ENCODE assay signal across 35 cellular contexts in the genomic region with DNA sequence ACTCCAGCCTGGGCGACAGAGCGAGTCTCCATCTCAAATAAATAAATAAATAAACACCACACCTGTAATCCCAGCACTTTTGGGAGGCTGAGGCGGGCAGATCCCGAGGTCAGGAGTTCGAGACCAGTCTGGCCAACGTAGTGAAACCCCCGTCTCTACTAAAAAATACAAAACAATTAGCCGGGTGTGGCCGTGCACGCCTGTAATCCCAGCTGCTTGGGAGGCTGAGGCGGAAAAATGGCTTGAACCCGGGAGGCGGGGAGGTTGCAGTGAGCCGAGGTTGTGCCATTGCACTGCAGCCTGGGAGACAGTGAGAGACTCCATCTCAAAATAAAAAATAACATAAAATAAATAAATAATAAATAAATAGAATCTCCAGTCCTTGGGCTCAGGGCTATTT.
DNase-seq lines count a peak whose midpoint lies in the region; ATAC-seq and TF ChIP-seq lines count a peak whose summit lies in the region.
"Had no signal": no experiment of that assay in that cellular context is flagged by ENCODE, and none has a peak within 500 bp of the region (broad histone marks: within the 10 kb centered on the region; RNA-seq: fewer than 3 reads in every experiment).

No MANE protein-coding gene starts in this region.

- H3K36me3 Mint-ChIP-seq in endodermal cell (ENCODE audit: low read depth) (no peaks in the 10 kb centered on the region), osteocyte (ENCODE audit: unreplicated experiment) (no peaks in the 10 kb centered on the region)
- H3K36me3 Mint-ChIP-seq: CD14-positive monocyte; CD4-positive, alpha-beta memory T cell; CD4-positive, CD25-positive, alpha-beta regulatory T cell; CD8-positive, alpha-beta memory T cell; CD8-positive, alpha-beta T cell had no signal

- H3K27me3 ChIP-seq in heart right ventricle (no peaks in the 10 kb centered on the region), endodermal cell (ENCODE audit: control insufficient read depth, insufficient read depth, low read length, poor library complexity, severe bottlenecking) (no peaks in the 10 kb centered on the region), vagina (no peaks in the 10 kb centered on the region), PC-3 (ENCODE audit: low read length) (no peaks in the 10 kb centered on the region), smooth muscle cell (ENCODE audit: low read depth) (no peaks in the 10 kb centered on the region)
- H3K27me3 ChIP-seq: BE2C; BLaER1; BLaER1 treated with 17β-estradiol and CSF1 and Interleukin-3, amounts not matched to agents 10 nM and 100 nM had no signal

- no peaks in the 10 kb centered on the region for H3K79me2 ChIP-seq in PC-3 (ENCODE audit: low read length)
- H3K79me2 ChIP-seq in smooth muscle cell (ENCODE audit: low read depth), result no peaks in the 10 kb centered on the region

- no peaks in the 10 kb centered on the region for H3K9me2 ChIP-seq in PC-3 (replicated peaks; ENCODE audit: low read length)

- CTCF ChIA-PET in PC-3 (lab: Charles Lee), result no interaction called here

- no peaks in the 10 kb centered on the region for H3K36me3 ChIP-seq in heart right ventricle
- H3K36me3 ChIP-seq in endodermal cell (ENCODE audit: control insufficient read depth, insufficient read depth, low read length), result no peaks in the 10 kb centered on the region
- no peaks in the 10 kb centered on the region for H3K36me3 ChIP-seq in vagina
- H3K36me3 ChIP-seq in PC-3 (ENCODE audit: low read depth, low read length), result no peaks in the 10 kb centered on the region
- H3K36me3 ChIP-seq in smooth muscle cell (ENCODE audit: low read depth), result no peaks in the 10 kb centered on the region
- H3K36me3 ChIP-seq: BE2C; BLaER1; BLaER1 treated with 17β-estradiol and CSF1 and Interleukin-3, amounts not matched to agents 10 nM and 100 nM had no signal

- POLR2A ChIA-PET in PC-3 (lab: Charles Lee; ENCODE audit: unreplicated experiment), result no interaction called here

- no peak for TF ChIP-seq POLR2A in vagina (IDR thresholded peaks at IDR 0.05)

- no peak overlapping the region for H3K27ac ChIP-seq in heart right ventricle
- H3K27ac ChIP-seq in endodermal cell (ENCODE audit: low read depth, low read length), result no peak overlapping the region
- H3K27ac ChIP-seq in vagina, result no peak overlapping the region
- no peak overlapping the region for H3K27ac ChIP-seq in PC-3 (ENCODE audit: low read length)
- no peak overlapping the region for H3K27ac ChIP-seq in smooth muscle cell (ENCODE audit: low read depth)
- H3K27ac ChIP-seq: 22Rv1; A549; BLaER1; BLaER1 treated with 17β-estradiol and CSF1 and Interleukin-3, amounts not matched to agents 10 nM and 100 nM; C4-2B had no signal

- H3K27me3 Mint-ChIP-seq in endodermal cell (ENCODE audit: insufficient read depth) (peaks cover 5% of the 10 kb centered on the region), osteocyte (ENCODE audit: unreplicated experiment) (no peaks in the 10 kb centered on the region)
- H3K27me3 Mint-ChIP-seq: B cell; CD4-positive, alpha-beta memory T cell; CD4-positive, alpha-beta T cell; CD4-positive, CD25-positive, alpha-beta regulatory T cell had no signal

- intact Hi-C loops in cardiac septum (cut with DNase I), result no loop called here
- intact Hi-C loops in heart right ventricle (cut with DNase I), result no loop called here
- intact Hi-C loops in vagina (cut with DNase I), result no loop called here
- intact Hi-C loops in PC-3 (cut with micrococcal nuclease), result no loop called here

- H3K9me3 ChIP-seq in heart right ventricle, result peaks cover 0 to 39% (median 2%) of the 10 kb centered on the region in 11 donors
- H3K9me3 ChIP-seq in endodermal cell (ENCODE audit: control insufficient read depth, low read length), result no peaks in the 10 kb centered on the region
- H3K9me3 ChIP-seq in vagina, result no peaks in the 10 kb centered on the region
- H3K9me3 ChIP-seq in PC-3 (ENCODE audit: low read length), result no peaks in the 10 kb centered on the region
- no peaks in the 10 kb centered on the region for H3K9me3 ChIP-seq in smooth muscle cell (replicated peaks; ENCODE audit: low read depth)
- H3K9me3 ChIP-seq: A549, BE2C, Caco-2 had no signal

- BruUV-seq in PC-3 (replicated peaks; lab: Mats Ljungman, UMichigan), result no TSS peak

- WGBS in heart right ventricle, 2 donors, result 91 to 93% methylated on average over 14 of the region's 14 CpGs
- WGBS in endodermal cell (ENCODE audit: insufficient coverage in 1 of 2, insufficient read length in 1 of 2), 2 experiments, result 95 to 98% methylated on average over 8 to 13 of the region's 14 CpGs
- WGBS in smooth muscle cell (ENCODE audit: low lambda C conversion rate), result 94% methylated on average over 14 of the region's 14 CpGs

- no peak overlapping the region for H3K4me3 Mint-ChIP-seq in endodermal cell
- H3K4me3 Mint-ChIP-seq in osteocyte (ENCODE audit: unreplicated experiment), result no peak overlapping the region
- H3K4me3 Mint-ChIP-seq: B cell; CD14-positive monocyte; CD4-positive, alpha-beta memory T cell; CD4-positive, alpha-beta T cell; CD4-positive, CD25-positive, alpha-beta regulatory T cell; CD8-positive, alpha-beta memory T cell; CD8-positive, alpha-beta T cell had no signal

- TF ChIP-seq CTCF in heart right ventricle (IDR thresholded peaks at IDR 0.05) (no peak), endodermal cell (conservative IDR thresholded peaks at IDR 0.05) (no peak), osteocyte (IDR thresholded peaks at IDR 0.05) (no peak), vagina (IDR thresholded peaks at IDR 0.05) (no peak), PC-3 (conservative IDR thresholded peaks at IDR 0.05; ENCODE audit: low read depth, low read length) (no peak), smooth muscle cell (IDR thresholded peaks at IDR 0.05; ENCODE audit: borderline replicate concordance, insufficient read depth, poor library complexity, severe bottlenecking) (no peak)

- H3K9ac ChIP-seq in endodermal cell (ENCODE audit: extremely low read depth, low read length, poor library complexity, severe bottlenecking) (no peak overlapping the region), PC-3 (ENCODE audit: low read length) (no peak overlapping the region), smooth muscle cell (ENCODE audit: low read depth) (no peak overlapping the region)
- H3K9ac ChIP-seq: BLaER1; BLaER1 treated with 17β-estradiol and CSF1 and Interleukin-3, amounts not matched to agents 10 nM and 100 nM had no signal

- peaks cover 9% of the 10 kb centered on the region for H3K9me3 Mint-ChIP-seq in endodermal cell
- peaks cover 9% of the 10 kb centered on the region for H3K9me3 Mint-ChIP-seq in osteocyte (ENCODE audit: unreplicated experiment)

- H3K4me1 Mint-ChIP-seq in endodermal cell (no peaks in the 10 kb centered on the region), osteocyte (ENCODE audit: unreplicated experiment) (peaks cover 5% of the 10 kb centered on the region)
- H3K4me1 Mint-ChIP-seq: B cell; CD14-positive monocyte; CD4-positive, CD25-positive, alpha-beta regulatory T cell; CD8-positive, alpha-beta memory T cell had no signal

- H3K27ac Mint-ChIP-seq in endodermal cell, result no peak overlapping the region
- no peak overlapping the region for H3K27ac Mint-ChIP-seq in osteocyte (ENCODE audit: unreplicated experiment)
- H3K27ac Mint-ChIP-seq: B cell; CD4-positive, alpha-beta memory T cell; CD4-positive, alpha-beta T cell; CD4-positive, CD25-positive, alpha-beta regulatory T cell; CD8-positive, alpha-beta memory T cell; CD8-positive, alpha-beta T cell had no signal

- H4K20me1 ChIP-seq in PC-3 (ENCODE audit: low read length) (no peaks in the 10 kb centered on the region), smooth muscle cell (ENCODE audit: low read depth) (no peaks in the 10 kb centered on the region)
- H4K20me1 ChIP-seq: BLaER1; BLaER1 treated with 17β-estradiol and CSF1 and Interleukin-3, amounts not matched to agents 10 nM and 100 nM had no signal

- ATAC-seq in heart right ventricle (no peak), PC-3 (no peak)
- ATAC-seq: A549; CD8-positive, alpha-beta T cell had no signal

- no peaks in the 10 kb centered on the region for H3K4me1 ChIP-seq in heart right ventricle
- H3K4me1 ChIP-seq in endodermal cell (ENCODE audit: control insufficient read depth, insufficient read depth, low read length), result no peaks in the 10 kb centered on the region
- H3K4me1 ChIP-seq in vagina, result no peaks in the 10 kb centered on the region
- no peaks in the 10 kb centered on the region for H3K4me1 ChIP-seq in PC-3 (ENCODE audit: insufficient read depth, low read length)
- no peaks in the 10 kb centered on the region for H3K4me1 ChIP-seq in smooth muscle cell (ENCODE audit: low read depth)
- H3K4me1 ChIP-seq: A549; BE2C; BLaER1; BLaER1 treated with 17β-estradiol and CSF1 and Interleukin-3, amounts not matched to agents 10 nM and 100 nM; Caco-2 had no signal

- H2AFZ ChIP-seq in PC-3 (ENCODE audit: low read length), result no peak overlapping the region
- no peak overlapping the region for H2AFZ ChIP-seq in smooth muscle cell (ENCODE audit: low read depth)

- DNase-seq in cardiac septum (ENCODE audit: low spot score) (peak; percentile 46), heart right ventricle (no peak), endodermal cell (peak; percentile 10), osteocyte (ENCODE audit: extremely low spot score, unreplicated experiment) (peak; percentile 67), vagina (ENCODE audit: extremely low spot score in 2 of 2) (peak; percentile 11 to 52), PC-3 (no peak), smooth muscle cell (lab: John Stamatoyannopoulos, UW; ENCODE audit: unreplicated experiment) (no peak), kidney tubule cell (ENCODE audit: low spot score) (no peak)
- DNase-seq: 8988T; ACHN; AML-193; BE2C; C1 segment of cervical spinal cord; Caco-2; Calu3; CD4-positive, alpha-beta memory T cell; CD4-positive, alpha-beta T cell; CD4-positive, CD25-positive, alpha-beta regulatory T cell; CD8-positive, alpha-beta memory T cell; CD8-positive, alpha-beta T cell; COR-L47; DMS 273 treated with DMSO at 0.1 percent for 48 hours; DMS153; DMS53; DMS79; DMS79 treated with DMSO at 0.1 percent for 48 hours; DND-41; EL had no signal

- H3F3A ChIP-seq in PC-3 (ENCODE audit: low read length, unreplicated experiment), result no peaks in the 10 kb centered on the region
- no peaks in the 10 kb centered on the region for H3F3A ChIP-seq in smooth muscle cell (ENCODE audit: low read depth)

- H3K4me2 ChIP-seq in PC-3 (ENCODE audit: low read length), result no peak overlapping the region
- H3K4me2 ChIP-seq in smooth muscle cell, result no peak overlapping the region
- H3K4me2 ChIP-seq: A549; BLaER1; BLaER1 treated with 17β-estradiol and CSF1 and Interleukin-3, amounts not matched to agents 10 nM and 100 nM had no signal

- H3K4me3 ChIP-seq in heart right ventricle (no peak overlapping the region), endodermal cell (ENCODE audit: low read length) (no peak overlapping the region), vagina (no peak overlapping the region), PC-3 (ENCODE audit: low read length) (no peak overlapping the region), smooth muscle cell (no peak overlapping the region)
- H3K4me3 ChIP-seq: A549; BLaER1; BLaER1 treated with 17β-estradiol and CSF1 and Interleukin-3, amounts not matched to agents 10 nM and 100 nM had no signal

Comparison
In these comparisons a context has a peak if more than half of its experiments do, and no peak if none do; other contexts are left out.
1. DNase-seq: peak in cardiac septum (single experiment), endodermal cell (single experiment), osteocyte (single experiment) and vagina (2 of 2); none in heart right ventricle (0 of 2), PC-3 (single experiment), smooth muscle cell (single experiment) and kidney tubule cell (single experiment).